30 cellular contexts compared by ENCODE assay signal in the genomic region with DNA sequence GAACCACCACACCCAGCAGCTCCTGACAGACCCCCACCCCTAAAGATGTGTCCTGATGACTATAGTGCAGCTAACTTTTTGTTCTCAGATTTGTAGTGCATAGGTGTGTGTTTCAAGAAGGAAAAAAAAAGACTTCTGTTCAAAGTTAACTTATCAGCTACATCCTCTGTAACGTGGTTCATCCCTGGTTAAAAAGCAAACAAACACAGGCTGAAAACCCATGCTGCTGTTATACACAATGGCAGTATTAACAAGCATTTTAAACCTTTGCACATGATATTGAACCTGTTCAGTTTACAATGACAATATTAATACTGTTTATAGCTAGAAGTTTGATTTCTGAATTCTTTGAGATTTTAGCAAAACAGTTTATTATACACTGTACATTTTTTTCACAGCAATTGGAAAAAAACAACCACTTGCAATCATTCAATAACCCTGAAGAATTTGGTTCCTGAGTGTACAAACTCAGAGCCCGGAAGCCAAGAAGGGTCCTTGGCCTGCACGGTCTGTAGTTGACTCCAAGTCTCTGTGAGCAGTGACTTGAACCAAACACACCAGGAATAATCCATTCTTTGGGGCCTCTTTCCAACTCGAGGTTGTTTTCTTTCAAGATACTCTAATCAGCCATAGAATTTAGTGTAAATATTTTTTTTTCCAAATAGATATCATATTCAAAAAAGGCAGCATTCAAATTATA.
"Had no signal": no experiment of that assay in that cellular context is flagged by ENCODE, and none has a peak within 500 bp of the region (broad histone marks: within the 10 kb centered on the region; RNA-seq: fewer than 3 reads in every experiment).

No MANE protein-coding gene starts in this region.

- H3K27ac Mint-ChIP-seq: naive thymus-derived CD4-positive, alpha-beta T cell; natural killer cell; nephron; neural progenitor cell; progenitor cell of endocrine pancreas; stimulated activated naive B cell treated with anti-CD40 and anti-IgM and Interleukin-4, amounts not matched to agents 10 μg/mL and 1 μg/mL and 100 μg/mL, for 72 hours; stimulated activated naive CD8-positive, alpha-beta T cell treated with anti-CD3 and anti-CD28 coated beads, Interleukin-15, Interleukin-2, amounts not matched to agents 100 ng/mL and 50 ng/mL, for 24 hours had no signal

- H3K9me3 ChIP-seq: ovary, right atrium auricular region, stomach, thoracic aorta, upper lobe of left lung, vagina had no signal

- H3K27me3 ChIP-seq: neural progenitor cell, ovary, right atrium auricular region, spleen, stomach, tibial nerve, upper lobe of left lung, vagina had no signal

- H3K36me3 ChIP-seq: neural progenitor cell, ovary, vagina had no signal

- H3K36me3 Mint-ChIP-seq: naive thymus-derived CD4-positive, alpha-beta T cell; stimulated activated naive B cell treated with anti-CD40 and anti-IgM and Interleukin-4, amounts not matched to agents 10 μg/mL and 1 μg/mL and 100 μg/mL, for 72 hours had no signal

- FAIRE-seq: urothelium cell line had no signal

- H3K79me2 ChIP-seq: parathyroid adenoma had no signal

- H3K9me3 Mint-ChIP-seq: natural killer cell; neural progenitor cell; stimulated activated naive B cell treated with anti-CD40 and anti-IgM and Interleukin-4, amounts not matched to agents 10 μg/mL and 1 μg/mL and 100 μg/mL, for 72 hours; stimulated activated naive CD8-positive, alpha-beta T cell treated with anti-CD3 and anti-CD28 coated beads, Interleukin-15, Interleukin-2, amounts not matched to agents 100 ng/mL and 50 ng/mL, for 24 hours had no signal

- H3K4me1 Mint-ChIP-seq: naive thymus-derived CD4-positive, alpha-beta T cell; nephron; neural progenitor cell; stimulated activated naive B cell treated with anti-CD40 and anti-IgM and Interleukin-4, amounts not matched to agents 10 μg/mL and 1 μg/mL and 100 μg/mL, for 72 hours had no signal

- H3K27ac ChIP-seq: ovary, parathyroid adenoma, right atrium auricular region, skin epidermis, spleen, stomach, tibial nerve, upper lobe of left lung, vagina had no signal

- H3K4me3 ChIP-seq: neural progenitor cell, ovary, right atrium auricular region, skin epidermis, smooth muscle cell, spleen, stomach, thoracic aorta, tibial nerve, upper lobe of left lung, vagina had no signal

- DNase-seq: naive thymus-derived CD4-positive, alpha-beta T cell; natural killer cell; occipital lobe; ovary; posterior cingulate gyrus; retina; spleen; stimulated activated CD4-positive, alpha-beta T cell treated with anti-CD3 and anti-CD28 coated beads, Interleukin-12 subunit alpha, Interleukin-12 subunit beta, amount 100 ng/mL, for 4 hours; stimulated activated CD4-positive, alpha-beta T cell treated with anti-CD3 and anti-CD28 coated beads, Interleukin-1b, Interleukin-23, amount 100 ng/mL, for 48 hours; stimulated activated CD4-positive, alpha-beta T cell treated with anti-CD3 and anti-CD28 coated beads, Interleukin-4, amount 100 ng/mL, for 1 hour; stimulated activated CD4-positive, alpha-beta T cell treated with anti-CD3 and anti-CD28 coated beads, Interleukin-4, amount 100 ng/mL, for 4 hours; stimulated activated CD8-positive, alpha-beta memory T cell treated with anti-CD3 and anti-CD28 coated beads, Interleukin-4, amount 100 ng/mL, for 48 hours; stimulated activated naive B cell treated with anti-CD40 and anti-IgM and Interleukin-4, amounts not matched to agents 10 μg/mL and 1 μg/mL and 100 μg/mL, for 72 hours; stimulated activated naive CD4-positive, alpha-beta T cell treated with Interleukin-2 at 50 U/mL for 16 hours; stomach; trophoblast cell; upper lobe of left lung had no signal

- H3K4me1 ChIP-seq: parathyroid adenoma, right atrium auricular region, spleen, stomach, tibial nerve, upper lobe of left lung, vagina had no signal

- H3K27me3 Mint-ChIP-seq: progenitor cell of endocrine pancreas had no signal

- H3K4me3 Mint-ChIP-seq: naive thymus-derived CD4-positive, alpha-beta T cell; natural killer cell; nephron; neural progenitor cell; stimulated activated naive B cell treated with anti-CD40 and anti-IgM and Interleukin-4, amounts not matched to agents 10 μg/mL and 1 μg/mL and 100 μg/mL, for 72 hours; stimulated activated naive CD8-positive, alpha-beta T cell treated with anti-CD3 and anti-CD28 coated beads, Interleukin-15, Interleukin-2, amounts not matched to agents 100 ng/mL and 50 ng/mL, for 24 hours had no signal

- H2AFZ ChIP-seq: parathyroid adenoma had no signal

- H3K9ac ChIP-seq: neural progenitor cell, parathyroid adenoma had no signal

- ATAC-seq: naive thymus-derived CD4-positive, alpha-beta T cell; natural killer cell; sciatic nerve; stimulated activated naive B cell treated with anti-CD40 and anti-IgM and Interleukin-4, amounts not matched to agents 10 μg/mL and 1 μg/mL and 100 μg/mL, for 72 hours had no signal

- H3K4me2 ChIP-seq: neural progenitor cell, smooth muscle cell had no signal
